Comparison of ENCODE assay signal across 18 cellular contexts in the genomic region with DNA sequence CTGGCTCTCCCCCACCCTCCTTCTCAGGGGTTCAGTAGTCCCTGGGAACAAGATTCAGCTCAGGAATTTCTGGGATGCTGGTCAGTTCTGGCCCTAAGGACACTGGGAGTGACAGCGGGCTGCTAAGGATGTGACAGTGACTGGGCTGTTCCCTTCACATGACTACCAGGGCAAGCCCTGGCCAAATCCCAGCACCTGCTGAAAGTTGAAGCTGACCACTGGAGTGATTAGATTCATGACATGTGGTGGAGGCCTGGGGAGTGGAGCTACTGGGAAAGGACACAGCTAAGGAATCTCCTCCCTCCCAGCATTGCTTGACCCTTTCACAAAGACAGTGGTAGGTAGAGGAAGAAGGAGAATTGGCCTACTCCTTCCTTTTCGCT.
DNase-seq lines count a peak whose midpoint lies in the region; ATAC-seq, FAIRE-seq and TF ChIP-seq lines count a peak whose summit lies in the region.
"Had no signal": no experiment of that assay in that cellular context is flagged by ENCODE, and none has a peak within 500 bp of the region (broad histone marks: within the 10 kb centered on the region; RNA-seq: fewer than 3 reads in every experiment).

No MANE protein-coding gene starts in this region.

- H3K4me1 Mint-ChIP-seq in activated CD8-positive, alpha-beta T cell treated with anti-CD3 and anti-CD28 coated beads, Interleukin-2, amount 10 ng/mL, durations not matched to agents 7 days and 5 days (ENCODE audit: low read depth): no peaks in the 10 kb centered on the region

- FAIRE-seq in pancreas (lab: Jason Lieb, UNC): no peak
- FAIRE-seq: kidney had no signal

- no peak overlapping the region for H3K4ac ChIP-seq in mesenchymal stem cell (ENCODE audit: low read depth in 1 of 2, low read length in 2 of 2)

- intact Hi-C loops in pancreas (cut with DNase I): no loop called here

- no peak overlapping the region for H3K27ac Mint-ChIP-seq in activated CD8-positive, alpha-beta T cell treated with anti-CD3 and anti-CD28 coated beads, Interleukin-2, amount 10 ng/mL, durations not matched to agents 7 days and 5 days
- H3K27ac Mint-ChIP-seq: mesothelial cell of epicardium had no signal

- CTCF ChIA-PET in activated CD8-positive, alpha-beta T cell treated with anti-CD3 and anti-CD28 coated beads, Interleukin-2, amount 10 ng/mL, durations not matched to agents 7 days and 5 days (lab: Charles Lee): no interaction called here

- H4K8ac ChIP-seq in mesenchymal stem cell (ENCODE audit: low read length): no peak overlapping the region

- ATAC-seq in GM18511 (IDR thresholded peaks at IDR 0.05; ENCODE audit: unreplicated experiment) (peak; percentile 18), GM21786 (IDR thresholded peaks at IDR 0.05; ENCODE audit: unreplicated experiment) (peak; percentile 13), HG03196 (IDR thresholded peaks at IDR 0.05; ENCODE audit: unreplicated experiment) (peak; percentile 6), GM19452 (IDR thresholded peaks at IDR 0.05; ENCODE audit: unreplicated experiment) (no peak), pancreas (no peak)
- no peak for ATAC-seq in activated CD8-positive, alpha-beta T cell treated with anti-CD3 and anti-CD28 coated beads, Interleukin-2, amount 10 ng/mL, durations not matched to agents 7 days and 5 days
- ATAC-seq: heart right ventricle, right lobe of liver had no signal

- no peaks in the 10 kb centered on the region for H3K36me3 Mint-ChIP-seq in activated CD8-positive, alpha-beta T cell treated with anti-CD3 and anti-CD28 coated beads, Interleukin-2, amount 10 ng/mL, durations not matched to agents 7 days and 5 days (ENCODE audit: low read depth)
- H3K36me3 Mint-ChIP-seq: mesothelial cell of epicardium, T-cell had no signal

- no peak for TF ChIP-seq CTCF in pancreas (IDR thresholded peaks at IDR 0.05)

- H3K4me1 ChIP-seq in mesenchymal stem cell (ENCODE audit: control insufficient read depth, insufficient read depth, low read depth, low read length) (peaks cover 12% of the 10 kb centered on the region), pancreas (no peaks in the 10 kb centered on the region)
- H3K4me1 ChIP-seq: right lobe of liver had no signal

- no peaks in the 10 kb centered on the region for H3K79me1 ChIP-seq in mesenchymal stem cell (replicated peaks; ENCODE audit: low read length, poor library complexity, severe bottlenecking)

- peak overlapping the region; percentile 57 for H2AK5ac ChIP-seq in mesenchymal stem cell (ENCODE audit: low read length, severe bottlenecking)

- H4K91ac ChIP-seq in mesenchymal stem cell (ENCODE audit: low read length): no peak overlapping the region

- H3K14ac ChIP-seq in mesenchymal stem cell (ENCODE audit: low read length in 2 of 2): no peak overlapping the region

- H3K27me3 ChIP-seq in mesenchymal stem cell (ENCODE audit: control insufficient read depth in 1 of 2, insufficient read depth in 1 of 2, low read length in 2 of 2) (peaks cover 0 to 72% of the 10 kb centered on the region in 2 experiments), pancreas (no peaks in the 10 kb centered on the region)
- H3K27me3 ChIP-seq: right lobe of liver had no signal

- no peak overlapping the region for H3K4me3 Mint-ChIP-seq in activated CD8-positive, alpha-beta T cell treated with anti-CD3 and anti-CD28 coated beads, Interleukin-2, amount 10 ng/mL, durations not matched to agents 7 days and 5 days
- H3K4me3 Mint-ChIP-seq: mesothelial cell of epicardium, T-cell had no signal

- DNase-seq in mesenchymal stem cell (no peak), SIG-M5 (lab: John Stamatoyannopoulos, UW) (no peak), pancreas (no peak)
- DNase-seq in activated CD8-positive, alpha-beta T cell treated with anti-CD3 and anti-CD28 coated beads, Interleukin-2, amount 10 ng/mL, durations not matched to agents 7 days and 5 days: no peak
- DNase-seq: GM23248, heart right ventricle, KBM-7, NCI-H1092, nucleus accumbens, right lobe of liver, RPMI8226 had no signal

- no peak overlapping the region for H3K4me2 ChIP-seq in mesenchymal stem cell (ENCODE audit: low read length, poor library complexity, severe bottlenecking)

- no peaks in the 10 kb centered on the region for H3K9me3 Mint-ChIP-seq in activated CD8-positive, alpha-beta T cell treated with anti-CD3 and anti-CD28 coated beads, Interleukin-2, amount 10 ng/mL, durations not matched to agents 7 days and 5 days (ENCODE audit: insufficient read depth)
- H3K9me3 Mint-ChIP-seq: mesothelial cell of epicardium, T-cell had no signal

- H2BK12ac ChIP-seq in mesenchymal stem cell (ENCODE audit: low read length in 2 of 2): no peak overlapping the region

- POLR2A ChIA-PET in activated CD8-positive, alpha-beta T cell treated with anti-CD3 and anti-CD28 coated beads, Interleukin-2, amount 10 ng/mL, durations not matched to agents 7 days and 5 days (lab: Charles Lee): interaction anchor here (0.8 kb wide), 1 partner anchor 172 kb away, joined by 3 read pairs; no protein-coding TSS in a partner anchor

- no peak overlapping the region for H2BK5ac ChIP-seq in mesenchymal stem cell (ENCODE audit: low read depth, low read length, poor library complexity, severe bottlenecking)

- no peaks in the 10 kb centered on the region for H3K36me3 ChIP-seq in mesenchymal stem cell (ENCODE audit: control insufficient read depth in 1 of 2, insufficient read depth in 2 of 2, low read depth in 1 of 2, low read length in 2 of 2)
- no peaks in the 10 kb centered on the region for H3K36me3 ChIP-seq in pancreas
- H3K36me3 ChIP-seq: heart right ventricle, right lobe of liver had no signal

- H3K27ac ChIP-seq in mesenchymal stem cell (ENCODE audit: low read length, poor library complexity, severe bottlenecking): no peak overlapping the region
- H3K27ac ChIP-seq in pancreas: no peak overlapping the region
- H3K27ac ChIP-seq: GM23248, heart right ventricle, right lobe of liver had no signal

- H3K9me3 ChIP-seq in mesenchymal stem cell (ENCODE audit: control insufficient read depth, low read length): no peaks in the 10 kb centered on the region
- no peaks in the 10 kb centered on the region for H3K9me3 ChIP-seq in pancreas
- H3K9me3 ChIP-seq: heart right ventricle, right lobe of liver had no signal

- no peak overlapping the region for H2BK15ac ChIP-seq in mesenchymal stem cell (ENCODE audit: low read depth, poor library complexity, severe bottlenecking)

- H3K23ac ChIP-seq in mesenchymal stem cell (ENCODE audit: low read length in 2 of 2): no peak overlapping the region

- H2AFZ ChIP-seq in mesenchymal stem cell (ENCODE audit: low read depth, low read length): no peak overlapping the region
- H2AFZ ChIP-seq: GM23248 had no signal

- 88% methylated on average over 1 of the region's 2 CpGs for WGBS in mesenchymal stem cell
- 85 to 89% methylated on average over 2 of the region's 2 CpGs for WGBS in pancreas, 2 donors

- H3K4me3 ChIP-seq in mesenchymal stem cell (ENCODE audit: insufficient read depth in 1 of 2, low read depth in 1 of 2, low read length in 2 of 2) (no peak overlapping the region), pancreas (no peak overlapping the region)
- H3K4me3 ChIP-seq: GM23248, heart right ventricle, right lobe of liver had no signal

- H3K27me3 Mint-ChIP-seq in activated CD8-positive, alpha-beta T cell treated with anti-CD3 and anti-CD28 coated beads, Interleukin-2, amount 10 ng/mL, durations not matched to agents 7 days and 5 days (ENCODE audit: low read depth): no peaks in the 10 kb centered on the region
- H3K27me3 Mint-ChIP-seq: T-cell had no signal

- H3K9ac ChIP-seq in mesenchymal stem cell (ENCODE audit: low read length): no peak overlapping the region
- H3K9ac ChIP-seq: GM23248 had no signal

- no peak overlapping the region for H2BK120ac ChIP-seq in mesenchymal stem cell (ENCODE audit: low read depth, low read length)

- H3K18ac ChIP-seq in mesenchymal stem cell (ENCODE audit: low read depth in 1 of 2, low read length in 2 of 2): no peak overlapping the region

Comparison
In these comparisons a context has a peak if more than half of its experiments do, and no peak if none do; other contexts are left out.
1. ATAC-seq: peak in GM18511 (single experiment), GM21786 (single experiment) and HG03196 (single experiment); none in activated CD8-positive, alpha-beta T cell treated with anti-CD3 and anti-CD28 coated beads, Interleukin-2, amount 10 ng/mL, durations not matched to agents 7 days and 5 days (single experiment), GM19452 (single experiment) and pancreas (0 of 4).